ENCODE assay signal across 3 cellular contexts in the genomic region with DNA sequence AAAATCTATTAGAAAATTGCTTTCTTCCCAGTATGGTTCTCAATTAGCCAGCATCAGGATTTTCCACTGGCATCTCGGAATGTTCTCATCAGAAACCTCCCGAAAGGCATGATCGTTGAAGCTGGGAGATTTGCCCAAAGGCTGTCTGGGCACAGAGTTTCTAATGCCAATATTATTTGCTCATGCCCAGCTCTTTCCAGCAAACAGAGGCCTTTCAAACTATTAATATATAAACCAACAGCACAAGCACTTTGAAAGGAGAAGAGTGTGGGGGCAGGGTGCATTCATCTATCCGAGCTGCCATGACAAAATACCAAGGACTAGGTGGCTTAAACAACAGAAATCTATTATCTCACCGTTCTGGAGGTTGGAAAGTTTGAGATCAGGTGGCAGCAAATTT.
"Had no signal": no experiment of that assay in that cellular context is flagged by ENCODE, and none has a peak within 500 bp of the region (broad histone marks: within the 10 kb centered on the region; RNA-seq: fewer than 3 reads in every experiment).

No MANE protein-coding gene starts in this region.

- ATAC-seq: GM12878 had no signal

- DNase-seq: GDM1, GF-D8 had no signal

- H3K4me3 ChIP-seq: GM12878 had no signal
